In the genomic region with DNA sequence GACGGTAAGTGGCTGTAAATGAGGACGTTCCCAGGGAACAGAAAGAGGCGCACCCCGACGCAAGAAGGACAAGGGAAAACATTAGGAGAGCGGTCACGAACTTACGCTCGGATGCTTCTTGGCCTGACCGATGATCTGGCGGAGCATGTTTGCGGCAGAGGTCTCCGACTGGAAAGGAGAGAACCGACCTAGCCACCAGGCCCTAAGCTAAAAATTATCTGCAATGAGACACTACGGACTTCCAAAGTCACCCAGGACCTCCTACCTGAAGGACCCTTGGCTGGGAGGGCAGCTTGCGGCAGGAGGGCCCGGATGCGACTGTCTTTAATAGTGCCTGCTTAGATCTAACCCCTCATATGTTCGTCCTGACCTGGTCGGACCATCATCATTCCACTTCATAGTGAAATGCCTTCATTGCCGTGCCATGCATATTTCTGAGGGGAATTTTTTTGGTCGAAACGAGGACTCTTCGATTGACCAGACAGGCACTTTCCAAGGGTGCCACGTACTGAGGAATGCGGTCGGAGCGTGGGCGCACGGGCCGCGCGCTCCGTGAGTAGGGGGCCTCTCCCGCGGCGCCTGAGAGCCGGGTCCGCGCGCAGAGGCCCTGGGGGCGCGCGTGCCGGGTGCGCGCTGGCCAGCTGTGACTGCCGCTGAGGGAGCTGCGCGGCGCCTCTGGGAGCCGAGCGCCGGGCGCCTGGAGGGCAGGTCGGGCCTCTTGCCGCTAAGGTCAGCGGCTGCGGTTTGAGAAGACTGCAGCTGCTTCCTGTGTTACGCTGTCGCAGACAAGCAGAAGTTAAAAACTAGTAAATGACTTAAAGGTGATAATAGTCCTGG, we compare ENCODE assay signal across 8 cellular contexts. TPM values are rescaled to one million over a fixed set of nuclear protein-coding genes. Genes with fewer than 3 reads are reported as not detected.
DNase-seq lines count a peak whose midpoint lies in the region; ATAC-seq, FAIRE-seq and TF ChIP-seq lines count a peak whose summit lies in the region.

No MANE protein-coding gene starts in this region.

- peak; percentile 84 for ATAC-seq in HG02870 (IDR thresholded peaks at IDR 0.05; ENCODE audit: unreplicated experiment)
- peak; percentile 97 to 99 (median 98) for ATAC-seq in psoas muscle

- TF ChIP-seq CTCF in right atrium auricular region (IDR thresholded peaks at IDR 0.05), result no peak
- TF ChIP-seq CTCF in psoas muscle (IDR thresholded peaks at IDR 0.05), result no peak

- H3K36me3 ChIP-seq in right atrium auricular region, result peaks cover 20% of the 10 kb centered on the region
- peaks cover 0 to 23% of the 10 kb centered on the region in 2 donors for H3K36me3 ChIP-seq in psoas muscle (ENCODE audit: insufficient read depth in 1 of 2, low read depth in 1 of 2)

- DNase-seq in NCI-H146 (lab: John Stamatoyannopoulos, UW) (peak; percentile 95), T follicular helper cell (ENCODE audit: low read depth) (peak; percentile 77), amygdala (lab: John Stamatoyannopoulos, UW) (peak; percentile 31 to 98 (median 85)), right atrium auricular region (ENCODE audit: low spot score) (peak; percentile 92), psoas muscle (peak; percentile 91 to 94), urothelium cell line (ENCODE audit: low spot score) (peak; percentile 97)

- H3K27me3 ChIP-seq in right atrium auricular region (no peaks in the 10 kb centered on the region), psoas muscle (ENCODE audit: insufficient read depth in 3 of 3, low read length in 2 of 3) (no peaks in the 10 kb centered on the region)

- H3K4me1 ChIP-seq in right atrium auricular region, result peaks cover 0 to 27% of the 10 kb centered on the region in 2 donors
- H3K4me1 ChIP-seq in psoas muscle, result peaks cover 34% of the 10 kb centered on the region

- H3K9me3 ChIP-seq in right atrium auricular region, result no peaks in the 10 kb centered on the region
- H3K9me3 ChIP-seq in psoas muscle, result no peaks in the 10 kb centered on the region

- FAIRE-seq in urothelium cell line (lab: Jason Lieb, UNC), result peak; percentile 77

- 0% methylated on average over 59 to 61 of the region's 61 CpGs for WGBS in psoas muscle, 3 donors

- H3K27ac ChIP-seq in right atrium auricular region (peak overlapping the region; percentile 90 to 96), psoas muscle (peak overlapping the region; percentile 87)

- peak; percentile 90 for TF ChIP-seq POLR2A in GM15510 (IDR thresholded peaks at IDR 0.05; ENCODE audit: borderline replicate concordance, extremely low read depth, insufficient read length)

- H3K4me3 ChIP-seq in right atrium auricular region (peak overlapping the region; percentile 66 to 80), psoas muscle (peak overlapping the region; percentile 88)

- intact Hi-C loops in psoas muscle (cut with DNase I), result loop anchor here (2.0 to 5.0 kb wide), 2 partner anchors 32 to 33 kb away; a partner anchor contains a TSS

RNA-seq across cellular contexts. Expression of a gene that starts 33.5 kb away (rescaled TPM):
- total RNA-seq in right atrium auricular region (10 to 100 TPM; 13.0 to 14.3 TPM), psoas muscle (10 to 100 TPM; 12.4 to 17.8 (median 13.6) TPM)
- 10 to 100 TPM; 10.8 to 14.5 (median 13.8) TPM for polyA plus RNA-seq in psoas muscle

Comparison
In these comparisons a context has a peak if more than half of its experiments do, and no peak if none do; other contexts are left out.
1. Peak in every context shown above with its lines: DNase-seq, ATAC-seq, H3K4me3 ChIP-seq and H3K27ac ChIP-seq.